In genomic region chr16:4948903-4949766, GRCh38 we compare ENCODE assay signal across 1 cellular context.
TF ChIP-seq lines count a peak whose summit lies in the region.

No MANE protein-coding gene starts in this region.

TF ChIP-seq in HepG2, 621 proteins besides CTCF, POLR2A, EP300 and RAD21:
- TF ChIP-seq MIER3 (CRISPR knock-in tag; IDR thresholded peaks at IDR 0.05; ENCODE audit: borderline replicate concordance) (0 out of 2 replicates have a peak, but pooled peaks have one; percentile 41), ZMYM3 (CRISPR knock-in tag; IDR thresholded peaks at IDR 0.05) (peak; percentile 64), MAFG (CRISPR knock-in tag; IDR thresholded peaks at IDR 0.05) (no peak), TBX2 (CRISPR knock-in tag; IDR thresholded peaks at IDR 0.05; ENCODE audit: borderline replicate concordance) (0 out of 2 replicates have a peak, but pooled peaks have one; percentile 17), ZNF263 (CRISPR knock-in tag; IDR thresholded peaks at IDR 0.05) (peak; percentile 92), IKZF5 (CRISPR knock-in tag; IDR thresholded peaks at IDR 0.05) (0 out of 2 replicates have a peak, but pooled peaks have one; percentile 42), HNRNPLL (IDR thresholded peaks at IDR 0.05; ENCODE audit: low read depth, low read length, poor library complexity, severe bottlenecking) (peak; percentile 2), ZNF281 (CRISPR knock-in tag; IDR thresholded peaks at IDR 0.05; ENCODE audit: borderline replicate concordance) (peak; percentile 55; the same call in 1 of the 2 replicates), RARA (CRISPR knock-in tag; IDR thresholded peaks at IDR 0.05) (peak; percentile 44), ARID5B (CRISPR knock-in tag; IDR thresholded peaks at IDR 0.05) (peak; percentile 15; the same call in 1 of the 2 replicates), BCL6 (CRISPR knock-in tag; IDR thresholded peaks at IDR 0.05) (peak; percentile 95), CCAR2 (optimal IDR thresholded peaks at IDR 0.05; ENCODE audit: low read depth, low read length) (no peak), ZNF788 (CRISPR knock-in tag; IDR thresholded peaks at IDR 0.05; ENCODE audit: borderline replicate concordance) (0 out of 2 replicates have a peak, but pooled peaks have one; percentile 36), MTA1 (CRISPR knock-in tag; IDR thresholded peaks at IDR 0.05; ENCODE audit: borderline replicate concordance) (peak; percentile 34; the same call in 1 of the 2 replicates), SAP130 (CRISPR knock-in tag; IDR thresholded peaks at IDR 0.05; ENCODE audit: low read depth) (0 out of 2 replicates have a peak, but pooled peaks have one; percentile 12), SIN3B (IDR thresholded peaks at IDR 0.05; ENCODE audit: low read length) (no peak), ETV5 (CRISPR knock-in tag; IDR thresholded peaks at IDR 0.05; ENCODE audit: borderline replicate concordance) (peak; percentile 34; the same call in 1 of the 2 replicates), RXRA (CRISPR knock-in tag; IDR thresholded peaks at IDR 0.05) (peak; percentile 48; the same call in 1 of the 2 replicates), ZNF547 (CRISPR knock-in tag; IDR thresholded peaks at IDR 0.05) (peak; percentile 34; the same call in 1 of the 2 replicates), CAMTA2 (CRISPR knock-in tag; IDR thresholded peaks at IDR 0.05; ENCODE audit: borderline replicate concordance) (no peak), ELF1 (CRISPR knock-in tag; IDR thresholded peaks at IDR 0.05) (0 out of 2 replicates have a peak, but pooled peaks have one; percentile 23), ELF3 (CRISPR knock-in tag; IDR thresholded peaks at IDR 0.05) (0 out of 2 replicates have a peak, but pooled peaks have one; percentile 8), CREM (IDR thresholded peaks at IDR 0.05) (no peak), CREM (CRISPR knock-in tag; IDR thresholded peaks at IDR 0.05) (no peak), ZSCAN31 (CRISPR knock-in tag; IDR thresholded peaks at IDR 0.05; ENCODE audit: low read depth) (0 out of 2 replicates have a peak, but pooled peaks have one; percentile 30), ZNF232 (CRISPR knock-in tag; IDR thresholded peaks at IDR 0.05; ENCODE audit: borderline replicate concordance) (0 out of 2 replicates have a peak, but pooled peaks have one; percentile 9)
- TF ChIP-seq, protein P1, sequence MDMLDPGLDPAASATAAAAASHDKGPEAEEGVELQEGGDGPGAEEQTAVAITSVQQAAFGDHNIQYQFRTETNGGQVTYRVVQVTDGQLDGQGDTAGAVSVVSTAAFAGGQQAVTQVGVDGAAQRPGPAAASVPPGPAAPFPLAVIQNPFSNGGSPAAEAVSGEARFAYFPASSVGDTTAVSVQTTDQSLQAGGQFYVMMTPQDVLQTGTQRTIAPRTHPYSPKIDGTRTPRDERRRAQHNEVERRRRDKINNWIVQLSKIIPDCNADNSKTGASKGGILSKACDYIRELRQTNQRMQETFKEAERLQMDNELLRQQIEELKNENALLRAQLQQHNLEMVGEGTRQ (IDR thresholded peaks at IDR 0.05; ENCODE audit: low read depth, low read length), result no peak
- TF ChIP-seq, protein P1 (CRISPR knock-in tag; IDR thresholded peaks at IDR 0.05; ENCODE audit: borderline replicate concordance), result no peak
- TF ChIP-seq, protein P2, sequence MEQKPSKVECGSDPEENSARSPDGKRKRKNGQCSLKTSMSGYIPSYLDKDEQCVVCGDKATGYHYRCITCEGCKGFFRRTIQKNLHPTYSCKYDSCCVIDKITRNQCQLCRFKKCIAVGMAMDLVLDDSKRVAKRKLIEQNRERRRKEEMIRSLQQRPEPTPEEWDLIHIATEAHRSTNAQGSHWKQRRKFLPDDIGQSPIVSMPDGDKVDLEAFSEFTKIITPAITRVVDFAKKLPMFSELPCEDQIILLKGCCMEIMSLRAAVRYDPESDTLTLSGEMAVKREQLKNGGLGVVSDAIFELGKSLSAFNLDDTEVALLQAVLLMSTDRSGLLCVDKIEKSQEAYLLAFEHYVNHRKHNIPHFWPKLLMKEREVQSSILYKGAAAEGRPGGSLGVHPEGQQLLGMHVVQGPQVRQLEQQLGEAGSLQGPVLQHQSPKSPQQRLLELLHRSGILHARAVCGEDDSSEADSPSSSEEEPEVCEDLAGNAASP (CRISPR knock-in tag; IDR thresholded peaks at IDR 0.05; ENCODE audit: borderline replicate concordance), result peak; percentile 52; the same call in 1 of the 2 replicates
TF ChIP-seq in HepG2: peak in this region for 21.
